ENCODE assay signal across 24 cellular contexts in the genomic region with DNA sequence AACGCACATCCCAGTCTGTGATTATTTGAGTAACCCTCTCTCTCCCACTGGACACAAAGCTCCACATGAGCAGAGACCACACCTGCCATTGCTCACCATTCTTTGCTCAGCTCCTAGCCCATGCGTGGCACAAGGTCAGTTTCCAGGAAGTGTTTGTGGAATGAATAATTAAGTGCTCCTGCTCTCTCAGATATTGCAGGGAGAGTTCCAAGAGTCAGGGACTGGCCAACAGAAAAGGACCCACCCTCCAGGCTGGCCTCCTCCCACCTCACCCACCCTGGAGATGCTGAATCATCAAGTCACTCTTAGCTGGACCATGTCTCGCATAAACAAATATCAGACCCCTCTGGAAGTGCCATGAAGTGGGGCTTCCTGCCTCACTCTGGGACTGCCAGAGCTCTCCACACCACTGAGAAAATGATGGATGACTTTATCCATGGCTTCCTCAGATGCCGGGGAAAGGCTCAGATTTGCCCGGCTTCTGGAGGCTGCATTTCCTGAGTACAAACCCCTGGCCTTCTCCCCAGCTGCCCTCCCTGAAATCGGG.
DNase-seq lines count a peak whose midpoint lies in the region; ATAC-seq and TF ChIP-seq lines count a peak whose summit lies in the region.
"Had no signal": no experiment of that assay in that cellular context is flagged by ENCODE, and none has a peak within 500 bp of the region (broad histone marks: within the 10 kb centered on the region; RNA-seq: fewer than 3 reads in every experiment).

No MANE protein-coding gene starts in this region.

- TF ChIP-seq POLR2A in IMR-90 (IDR thresholded peaks at IDR 0.05; ENCODE audit: low read depth, low read length) (no peak), gastrocnemius medialis (IDR thresholded peaks at IDR 0.05) (no peak)

- H3K4me1 ChIP-seq in IMR-90 (ENCODE audit: control insufficient read depth, insufficient read depth, low read length) (peaks cover 7% of the 10 kb centered on the region), lung (ENCODE audit: control insufficient read depth in 2 of 2, insufficient read depth in 2 of 2, low read length in 2 of 2) (no peaks in the 10 kb centered on the region), thoracic aorta (ENCODE audit: control insufficient read depth in 1 of 2, low read depth in 2 of 2) (peaks cover 38 to 76% of the 10 kb centered on the region in 2 donors), gastrocnemius medialis (no peaks in the 10 kb centered on the region)
- H3K4me1 ChIP-seq: uterus had no signal

- no peak overlapping the region for H3K56ac ChIP-seq in IMR-90 (ENCODE audit: extremely low read depth, insufficient read depth, low read length)

- no peak overlapping the region for H3K27ac ChIP-seq in IMR-90 (ENCODE audit: insufficient read depth, low read length)
- no peak overlapping the region for H3K27ac ChIP-seq in lung (ENCODE audit: low read depth in 1 of 2, low read length in 1 of 2)
- peak overlapping the region; percentile 51 to 87 for H3K27ac ChIP-seq in thoracic aorta
- H3K27ac ChIP-seq in gastrocnemius medialis = no peak overlapping the region
- H3K27ac ChIP-seq: epithelial cell of prostate, uterus had no signal

- TF ChIP-seq CTCF in IMR-90 (conservative IDR thresholded peaks at IDR 0.05; ENCODE audit: low read depth, low read length) (no peak), choroid plexus epithelial cell (conservative IDR thresholded peaks at IDR 0.05; ENCODE audit: low read depth, low read length) (no peak), lung (IDR thresholded peaks at IDR 0.05; ENCODE audit: control extremely low read depth, extremely low read depth) (no peak), thoracic aorta (IDR thresholded peaks at IDR 0.05) (no peak), gastrocnemius medialis (IDR thresholded peaks at IDR 0.05 in 4 of 5, conservative IDR thresholded peaks at IDR 0.05 in 1 of 5) (no peak)

- no peak overlapping the region for H2BK15ac ChIP-seq in IMR-90 (ENCODE audit: low read depth, low read length)

- POLR2A ChIA-PET in IMR-90 (lab: Charles Lee; ENCODE audit: unreplicated experiment) = no interaction called here

- no peak overlapping the region for H3K14ac ChIP-seq in IMR-90 (replicated peaks; ENCODE audit: low read depth, low read length)

- H3K79me1 ChIP-seq in IMR-90 (ENCODE audit: low read depth in 1 of 2, low read length in 2 of 2) = no peaks in the 10 kb centered on the region

- no peak overlapping the region; the same call in 1 of the 2 replicates for H2AK5ac ChIP-seq in IMR-90 (ENCODE audit: low read depth, low read length)

- H3K9me3 ChIP-seq in IMR-90 (ENCODE audit: control insufficient read depth, insufficient read depth, low read length) (peaks cover 2% of the 10 kb centered on the region; the same call in 1 of the 2 replicates), lung (ENCODE audit: control insufficient read depth in 2 of 2, insufficient read depth in 1 of 2, low read length in 1 of 2) (peaks cover 0 to 2% of the 10 kb centered on the region in 2 donors), thoracic aorta (no peaks in the 10 kb centered on the region), gastrocnemius medialis (no peaks in the 10 kb centered on the region)
- H3K9me3 ChIP-seq: uterus had no signal

- H2BK120ac ChIP-seq in IMR-90 (ENCODE audit: low read depth, low read length) = no peak overlapping the region

- H3K4ac ChIP-seq in IMR-90 (ENCODE audit: low read depth, low read length) = no peak overlapping the region

- H3K4me3 ChIP-seq in IMR-90 (ENCODE audit: insufficient read depth, low read depth, low read length) (no peak overlapping the region), choroid plexus epithelial cell (ENCODE audit: low read depth, low read length) (no peak overlapping the region), lung (no peak overlapping the region), thoracic aorta (no peak overlapping the region), gastrocnemius medialis (no peak overlapping the region)
- H3K4me3 ChIP-seq: uterus had no signal

- WGBS in IMR-90 (ENCODE audit: extremely low coverage in 2 of 2, insufficient read length in 1 of 2), 2 experiments = no CpG with 5 or more reads among the region's 6 CpGs
- WGBS in lung, 2 donors = 73 to 85% methylated on average over 6 of the region's 6 CpGs

- no TSS peak for BruUV-seq in IMR-90 (replicated peaks; lab: Mats Ljungman, UMichigan)

- H3K27me3 ChIP-seq in IMR-90 (ENCODE audit: control insufficient read depth, insufficient read depth, low read length) = no peaks in the 10 kb centered on the region
- no peaks in the 10 kb centered on the region for H3K27me3 ChIP-seq in lung (ENCODE audit: control insufficient read depth, insufficient read depth)
- no peaks in the 10 kb centered on the region for H3K27me3 ChIP-seq in thoracic aorta (replicated peaks; ENCODE audit: insufficient read depth)
- H3K27me3 ChIP-seq in gastrocnemius medialis = no peaks in the 10 kb centered on the region
- H3K27me3 ChIP-seq: uterus had no signal

- H3K4me2 ChIP-seq in IMR-90 (ENCODE audit: low read depth, low read length) = no peak overlapping the region

- H2AK9ac ChIP-seq in IMR-90 (replicated peaks; ENCODE audit: low read depth, low read length, poor library complexity) = no peak overlapping the region

- no peak overlapping the region for H3K18ac ChIP-seq in IMR-90 (ENCODE audit: low read depth, low read length)

- intact Hi-C loops in IMR-90 (cut with micrococcal nuclease) = no loop called here
- intact Hi-C loops in gastrocnemius medialis (cut with DNase I; ENCODE audit: low total_unique reads) = no loop called here

- CTCF ChIA-PET in IMR-90 (lab: Yijun Ruan, JAX) = no interaction called here

- H2AFZ ChIP-seq in IMR-90 (replicated peaks; ENCODE audit: low read length, poor library complexity) = peak overlapping the region; percentile 7

- in situ Hi-C loops in IMR-90 (cut with MboI; ENCODE audit: low sequenced_read_pairs) = no loop called here
- in situ Hi-C loops in gastrocnemius medialis (cut with MboI; ENCODE audit: low sequenced_read_pairs in 4 of 4) = loop anchor here in 1 of 4 donors (25.0 kb wide), 1 partner anchor 1235 kb away; no protein-coding TSS in a partner anchor

- H4K20me1 ChIP-seq in IMR-90 (ENCODE audit: insufficient read depth, low read length) = no peaks in the 10 kb centered on the region

- H2BK20ac ChIP-seq in IMR-90 (ENCODE audit: low read depth, low read length) = no peak overlapping the region

- H3K23ac ChIP-seq in IMR-90 (ENCODE audit: low read depth, low read length) = no peak overlapping the region

- DNase-seq in IMR-90 (peak; percentile 61), choroid plexus epithelial cell (ENCODE audit: low read depth) (peak; percentile 6), lung (ENCODE audit: low spot score) (peak; percentile 13), thoracic aorta (ENCODE audit: low spot score) (no peak), inferior parietal cortex (ENCODE audit: extremely low spot score) (no peak), gastrocnemius medialis (no peak), NCI-H1436 treated with DMSO at 0.1 percent for 48 hours (lab: John Stamatoyannopoulos, UW) (no peak)
- DNase-seq: activated effector memory CD4-positive, alpha-beta T cell treated with anti-CD3 and anti-CD28 coated beads, Interleukin-2, amount 50 U/mL, for 16 hours; activated naive CD8-positive, alpha-beta T cell treated with anti-CD3 and anti-CD28 coated beads, Interleukin-2, amount 10 ng/mL, durations not matched to agents 7 days and 5 days; foreskin melanocyte; GOT3; naive B cell; NCI-H1105; NCI-H2029; NCI-H526; NK-92 treated with Interleukin-12 subunit alpha and Interleukin-12 subunit beta, amount 100 ng/mL, for 24 hours; occipital lobe; PC-3; retina; stimulated activated naive B cell treated with anti-CD40 and anti-IgM and Interleukin-4, amounts not matched to agents 10 μg/mL and 1 μg/mL and 100 μg/mL, for 72 hours; uterus had no signal

- H2BK5ac ChIP-seq in IMR-90 (ENCODE audit: low read depth, low read length, poor library complexity, severe bottlenecking) = no peak overlapping the region

- dilution Hi-C loops in IMR-90 (cut with HindIII; ENCODE audit: low sequenced_read_pairs, unreplicated experiment) = no loop called here

- TF ChIP-seq RAD21 in IMR-90 (IDR thresholded peaks at IDR 0.05; ENCODE audit: low read length) = no peak

- H3K9me1 ChIP-seq in IMR-90 (ENCODE audit: insufficient read depth, low read length) = peaks cover 4% of the 10 kb centered on the region; the same call in 1 of the 2 replicates

- H4K5ac ChIP-seq in IMR-90 (ENCODE audit: low read depth, low read length) = no peak overlapping the region

- no peak overlapping the region for H3K9ac ChIP-seq in IMR-90 (ENCODE audit: low read depth, low read length)

- ATAC-seq in IMR-90 (ENCODE audit: low read depth) = peak; percentile 33
- ATAC-seq in lung (ENCODE audit: insufficient read depth, low FRiP score) = no peak
- no peak for ATAC-seq in thoracic aorta (ENCODE audit: insufficient number of reproducible peaks, low FRiP score, low read depth)
- no peak for ATAC-seq in gastrocnemius medialis
- ATAC-seq: PC-3; Right ventricle myocardium inferior; SK-N-SH treated with all-trans-retinoic acid at 6 μM for 48 hours; stimulated activated naive B cell treated with anti-CD40 and anti-IgM and Interleukin-4, amounts not matched to agents 10 μg/mL and 1 μg/mL and 100 μg/mL, for 72 hours had no signal

- H3K36me3 ChIP-seq in IMR-90 (ENCODE audit: control insufficient read depth, insufficient read depth, low read length) (no peaks in the 10 kb centered on the region), lung (ENCODE audit: control insufficient read depth in 2 of 2, insufficient read depth in 2 of 2, low read length in 2 of 2) (no peaks in the 10 kb centered on the region), thoracic aorta (no peaks in the 10 kb centered on the region), gastrocnemius medialis (no peaks in the 10 kb centered on the region)
- H3K36me3 ChIP-seq: uterus had no signal

- no peak overlapping the region for H4K91ac ChIP-seq in IMR-90 (ENCODE audit: insufficient read depth, low read depth, low read length)

- no peak overlapping the region for H4K8ac ChIP-seq in IMR-90 (ENCODE audit: low read depth in 2 of 2, low read length in 2 of 2)

TF ChIP-seq in IMR-90, 13 proteins besides CTCF, POLR2A, EP300 and RAD21:
- peak; percentile 40 for TF ChIP-seq MAFK (IDR thresholded peaks at IDR 0.05; ENCODE audit: low read depth, low read length)
- 0 out of 2 replicates have a peak, but pooled peaks have one; percentile 27 for TF ChIP-seq USF2 (IDR thresholded peaks at IDR 0.05; ENCODE audit: low read depth, low read length)
- TF ChIP-seq CEBPB (IDR thresholded peaks at IDR 0.05; ENCODE audit: low read depth, low read length) = no peak
- no peak for TF ChIP-seq SMC3 (IDR thresholded peaks at IDR 0.05; ENCODE audit: low read depth, low read length)

Comparison
In these comparisons a context has a peak if more than half of its experiments do, and no peak if none do; other contexts are left out.
1. DNase-seq: peak in IMR-90 (single experiment), choroid plexus epithelial cell (single experiment) and lung (single experiment); none in thoracic aorta (single experiment), inferior parietal cortex (single experiment), gastrocnemius medialis (0 of 2) and NCI-H1436 treated with DMSO at 0.1 percent for 48 hours (single experiment).
2. H3K27ac ChIP-seq: peak in thoracic aorta (2 of 2); none in IMR-90 (single experiment), lung (0 of 2) and gastrocnemius medialis (0 of 4).